In genomic region chr6:128754658-128755256, GRCh38 we compare ENCODE assay signal across 18 cellular contexts.
DNase-seq lines count a peak whose midpoint lies in the region; ATAC-seq, FAIRE-seq and TF ChIP-seq lines count a peak whose summit lies in the region.
"Had no signal": no experiment of that assay in that cellular context is flagged by ENCODE, and none has a peak within 500 bp of the region (broad histone marks: within the 10 kb centered on the region; RNA-seq: fewer than 3 reads in every experiment).

No MANE protein-coding gene starts in this region.

- no peak for TF ChIP-seq CTCF in brain microvascular endothelial cell (IDR thresholded peaks at IDR 0.05; ENCODE audit: low read depth, low read length, missing control alignments)

- no peak for TF ChIP-seq POLR2A in GM12891 (IDR thresholded peaks at IDR 0.05; ENCODE audit: low read depth, low read length)

- no peak overlapping the region for H3K27ac ChIP-seq in brain microvascular endothelial cell
- H3K27ac ChIP-seq: lower lobe of right lung, PC-9 had no signal

- H3K27me3 Mint-ChIP-seq in activated CD8-positive, alpha-beta memory T cell treated with anti-CD3 and anti-CD28 coated beads, Interleukin-2, amount 10 ng/mL, durations not matched to agents 7 days and 5 days = no peaks in the 10 kb centered on the region
- H3K27me3 Mint-ChIP-seq: effector memory CD8-positive, alpha-beta T cell; IgD-negative memory B cell had no signal

- no peak overlapping the region for H3K4me3 Mint-ChIP-seq in activated CD8-positive, alpha-beta memory T cell treated with anti-CD3 and anti-CD28 coated beads, Interleukin-2, amount 10 ng/mL, durations not matched to agents 7 days and 5 days
- H3K4me3 Mint-ChIP-seq: effector memory CD8-positive, alpha-beta T cell; IgD-negative memory B cell; stimulated activated naive CD8-positive, alpha-beta T cell treated with anti-CD3 and anti-CD28 coated beads, Interleukin-15, Interleukin-2, amounts not matched to agents 100 ng/mL and 50 ng/mL, for 24 hours had no signal

- H3K4me1 Mint-ChIP-seq in activated CD8-positive, alpha-beta memory T cell treated with anti-CD3 and anti-CD28 coated beads, Interleukin-2, amount 10 ng/mL, durations not matched to agents 7 days and 5 days = no peaks in the 10 kb centered on the region
- H3K4me1 Mint-ChIP-seq: IgD-negative memory B cell had no signal

- in situ Hi-C loops in brain microvascular endothelial cell (cut with HindIII; ENCODE audit: low pct_ligation_motif_present, low sequenced_read_pairs) = no loop called here

- peak; percentile 23 for FAIRE-seq in GM12891 (lab: Jason Lieb, UNC)

- H3K4me3 ChIP-seq in brain microvascular endothelial cell (ENCODE audit: low read depth, low read length) = no peak overlapping the region
- H3K4me3 ChIP-seq: lower lobe of right lung, PC-9 had no signal

- no peaks in the 10 kb centered on the region for H3K36me3 Mint-ChIP-seq in activated CD8-positive, alpha-beta memory T cell treated with anti-CD3 and anti-CD28 coated beads, Interleukin-2, amount 10 ng/mL, durations not matched to agents 7 days and 5 days
- H3K36me3 Mint-ChIP-seq: IgD-negative memory B cell had no signal

- no peaks in the 10 kb centered on the region for H3K27me3 ChIP-seq in brain microvascular endothelial cell (replicated peaks)

- no peaks in the 10 kb centered on the region for H3K36me3 ChIP-seq in brain microvascular endothelial cell (replicated peaks)
- H3K36me3 ChIP-seq: lower lobe of right lung had no signal

- H3K27ac Mint-ChIP-seq in activated CD8-positive, alpha-beta memory T cell treated with anti-CD3 and anti-CD28 coated beads, Interleukin-2, amount 10 ng/mL, durations not matched to agents 7 days and 5 days = no peak overlapping the region
- H3K27ac Mint-ChIP-seq: effector memory CD8-positive, alpha-beta T cell; IgD-negative memory B cell; stimulated activated naive CD8-positive, alpha-beta T cell treated with anti-CD3 and anti-CD28 coated beads, Interleukin-15, Interleukin-2, amounts not matched to agents 100 ng/mL and 50 ng/mL, for 24 hours had no signal

- CTCF ChIA-PET in activated CD8-positive, alpha-beta memory T cell treated with anti-CD3 and anti-CD28 coated beads, Interleukin-2, amount 10 ng/mL, durations not matched to agents 7 days and 5 days (lab: Charles Lee) = no interaction called here

- DNase-seq in GM12891 (ENCODE audit: insufficient read length, low spot score) (peak; percentile 4), brain microvascular endothelial cell (no peak), NCI-H1105 treated with DMSO at 0.1 percent for 48 hours (lab: John Stamatoyannopoulos, UW) (no peak)
- DNase-seq in stimulated activated naive CD8-positive, alpha-beta T cell treated with anti-CD3 and anti-CD28 coated beads, Interleukin-15, Interleukin-2, amounts not matched to agents 100 U/mL and 50 U/mL, for 24 hours = no peak
- DNase-seq in activated CD8-positive, alpha-beta memory T cell treated with anti-CD3 and anti-CD28 coated beads, Interleukin-2, amount 10 ng/mL, durations not matched to agents 7 days and 5 days = no peak
- DNase-seq: ACHN; amniotic stem cell; DMS153; effector memory CD8-positive, alpha-beta T cell; head of caudate nucleus; lower lobe of right lung; NCI-H2081 treated with DMSO at 0.1 percent for 48 hours; PC-9 had no signal

- ATAC-seq in GM19372 (IDR thresholded peaks at IDR 0.05; ENCODE audit: low read depth, unreplicated experiment) = peak; percentile 95
- peak; percentile 97 for ATAC-seq in HG02623 (IDR thresholded peaks at IDR 0.05; ENCODE audit: unreplicated experiment)
- ATAC-seq in HG03280 (IDR thresholded peaks at IDR 0.05; ENCODE audit: unreplicated experiment) = peak; percentile 99
- no peak for ATAC-seq in stimulated activated naive CD8-positive, alpha-beta T cell treated with anti-CD3 and anti-CD28 coated beads, Interleukin-15, Interleukin-2, amounts not matched to agents 100 U/mL and 50 U/mL, for 24 hours
- no peak for ATAC-seq in activated CD8-positive, alpha-beta memory T cell treated with anti-CD3 and anti-CD28 coated beads, Interleukin-2, amount 10 ng/mL, durations not matched to agents 7 days and 5 days
- ATAC-seq: effector memory CD8-positive, alpha-beta T cell; lower lobe of right lung had no signal

- H3K9me3 Mint-ChIP-seq in activated CD8-positive, alpha-beta memory T cell treated with anti-CD3 and anti-CD28 coated beads, Interleukin-2, amount 10 ng/mL, durations not matched to agents 7 days and 5 days (ENCODE audit: low read depth) = no peaks in the 10 kb centered on the region
- H3K9me3 Mint-ChIP-seq: effector memory CD8-positive, alpha-beta T cell; IgD-negative memory B cell; stimulated activated naive CD8-positive, alpha-beta T cell treated with anti-CD3 and anti-CD28 coated beads, Interleukin-15, Interleukin-2, amounts not matched to agents 100 ng/mL and 50 ng/mL, for 24 hours had no signal

TF ChIP-seq in GM12891, 5 proteins besides CTCF, POLR2A, EP300 and RAD21:
- peak; percentile 96 for TF ChIP-seq SPI1 (IDR thresholded peaks at IDR 0.05; ENCODE audit: low read depth, low read length)
- TF ChIP-seq POLR2AphosphoS5 (IDR thresholded peaks at IDR 0.05; ENCODE audit: low read depth, low read length) = no peak

Comparison
In these comparisons a context has a peak if more than half of its experiments do, and no peak if none do; other contexts are left out.
1. ATAC-seq: peak in GM19372 (single experiment), HG02623 (single experiment) and HG03280 (single experiment); none in stimulated activated naive CD8-positive, alpha-beta T cell treated with anti-CD3 and anti-CD28 coated beads, Interleukin-15, Interleukin-2, amounts not matched to agents 100 U/mL and 50 U/mL, for 24 hours (single experiment) and activated CD8-positive, alpha-beta memory T cell treated with anti-CD3 and anti-CD28 coated beads, Interleukin-2, amount 10 ng/mL, durations not matched to agents 7 days and 5 days (single experiment).